In the genomic region with DNA sequence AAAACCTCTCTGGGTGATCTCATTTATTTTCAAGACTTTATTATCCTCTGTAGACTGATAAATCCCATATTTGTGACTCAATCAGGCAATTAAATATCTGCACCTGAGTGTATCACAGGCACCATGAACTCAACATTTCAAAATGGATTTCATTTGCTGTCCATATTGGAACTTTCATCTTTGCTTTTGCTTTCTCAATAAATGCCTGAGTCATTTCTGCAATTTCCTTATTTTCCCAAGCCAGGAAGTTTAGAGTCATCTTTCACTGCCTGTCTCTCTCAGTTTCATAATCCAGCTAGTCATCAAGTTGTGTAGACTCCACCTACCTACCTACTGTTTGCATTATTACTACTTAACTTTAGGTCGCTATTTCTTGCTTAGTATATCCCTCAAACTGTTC, we compare ENCODE assay signal across 11 cellular contexts.
A peak's percentile ranks its signal among the peaks of the same experiment; 100 is the strongest.
DNase-seq lines count a peak whose midpoint lies in the region; ATAC-seq and TF ChIP-seq lines count a peak whose summit lies in the region.
"Had no signal": no experiment of that assay in that cellular context is flagged by ENCODE, and none has a peak within 500 bp of the region (broad histone marks: within the 10 kb centered on the region; RNA-seq: fewer than 3 reads in every experiment).

No MANE protein-coding gene starts in this region.

- intact Hi-C loops in vagina (cut with DNase I), result no loop called here

- H3K4me3 ChIP-seq in epithelial cell of proximal tubule (ENCODE audit: low read depth, low read length) (no peak overlapping the region), osteoblast (ENCODE audit: insufficient read depth, low read length) (no peak overlapping the region), vagina (no peak overlapping the region)

- H3K27ac ChIP-seq in osteoblast (ENCODE audit: low read depth, low read length) (peak overlapping the region; percentile 12), vagina (no peak overlapping the region)

- DNase-seq in EL (peak; percentile 47), NOMO-1 (lab: John Stamatoyannopoulos, UW; ENCODE audit: unreplicated experiment in 2 of 2) (peak; percentile 65 to 97), epithelial cell of proximal tubule (ENCODE audit: low read depth) (peak; percentile 26), osteoblast (ENCODE audit: insufficient read length, low spot score, missing footprints) (peak; percentile 58), vagina (ENCODE audit: extremely low spot score in 2 of 2) (no peak), NCI-H748 (lab: John Stamatoyannopoulos, UW; ENCODE audit: unreplicated experiment) (no peak)
- DNase-seq: activated CD4-positive, alpha-beta T cell treated with anti-CD3 and anti-CD28 coated beads for 48 hours; amniotic stem cell had no signal

- peak overlapping the region; percentile 43 for H3K4me2 ChIP-seq in osteoblast (ENCODE audit: insufficient read depth, low read length)

- H3K4me1 ChIP-seq in osteoblast (ENCODE audit: insufficient read depth, low read length) (peaks cover 4% of the 10 kb centered on the region), vagina (peaks cover 5% of the 10 kb centered on the region)

- H3K79me2 ChIP-seq in osteoblast (ENCODE audit: insufficient read depth, low read length), result no peaks in the 10 kb centered on the region

- H4K20me1 ChIP-seq in osteoblast (ENCODE audit: insufficient read depth, low read length), result no peaks in the 10 kb centered on the region

- TF ChIP-seq CTCF in epithelial cell of proximal tubule (conservative IDR thresholded peaks at IDR 0.05; ENCODE audit: low read depth, low read length), result no peak
- no peak for TF ChIP-seq CTCF in osteoblast (IDR thresholded peaks at IDR 0.05; ENCODE audit: extremely low read depth, low read depth, low read length)
- no peak for TF ChIP-seq CTCF in vagina (IDR thresholded peaks at IDR 0.05)

- TF ChIP-seq POLR2A in vagina (IDR thresholded peaks at IDR 0.05), result no peak

- ATAC-seq in HG03025 (IDR thresholded peaks at IDR 0.05; ENCODE audit: low FRiP score, unreplicated experiment) (no peak), GM21529 (IDR thresholded peaks at IDR 0.05; ENCODE audit: unreplicated experiment) (no peak)
- ATAC-seq: natural killer cell treated with Interleukin-12 subunit alpha and Interleukin-12 subunit beta and Interleukin-15 and Interleukin-18, amount 100 ng/mL, for 72 hours had no signal

- H3K9me3 ChIP-seq in osteoblast (ENCODE audit: low read depth, low read length) (no peaks in the 10 kb centered on the region), vagina (peaks cover 5% of the 10 kb centered on the region)

- no peaks in the 10 kb centered on the region for H3K27me3 ChIP-seq in osteoblast (ENCODE audit: insufficient read depth, low read length)
- no peaks in the 10 kb centered on the region for H3K27me3 ChIP-seq in vagina

- H2AFZ ChIP-seq in osteoblast (ENCODE audit: low read length), result peak overlapping the region; percentile 58

- H3K36me3 ChIP-seq in osteoblast (ENCODE audit: insufficient read depth, low read length) (no peaks in the 10 kb centered on the region), vagina (no peaks in the 10 kb centered on the region)

Comparison
In these comparisons a context has a peak if more than half of its experiments do, and no peak if none do; other contexts are left out.
1. DNase-seq: peak in EL (single experiment), NOMO-1 (2 of 2), epithelial cell of proximal tubule (single experiment) and osteoblast (single experiment); none in vagina (0 of 2) and NCI-H748 (single experiment).